ENCODE assay signal across 23 cellular contexts in genomic region chr5:57900356-57900944, GRCh38.
DNase-seq lines count a peak whose midpoint lies in the region; ATAC-seq, FAIRE-seq and TF ChIP-seq lines count a peak whose summit lies in the region.
"Had no signal": no experiment of that assay in that cellular context is flagged by ENCODE, and none has a peak within 500 bp of the region (broad histone marks: within the 10 kb centered on the region; RNA-seq: fewer than 3 reads in every experiment).

No MANE protein-coding gene starts in this region.

- ATAC-seq in left lung: peak; percentile 71
- ATAC-seq in GM18511 (IDR thresholded peaks at IDR 0.05; ENCODE audit: unreplicated experiment): no peak
- ATAC-seq: left lobe of liver; natural killer cell; PC-3; right lobe of liver; stimulated activated naive CD8-positive, alpha-beta T cell treated with anti-CD3 and anti-CD28 coated beads, Interleukin-15, Interleukin-2, amounts not matched to agents 100 U/mL and 50 U/mL, for 24 hours; T-helper 17 cell had no signal

- H2AFZ ChIP-seq in PC-9: no peak overlapping the region
- no peak overlapping the region for H2AFZ ChIP-seq in astrocyte (ENCODE audit: low read depth, low read length)

- H3K27me3 Mint-ChIP-seq in astrocyte (ENCODE audit: low read depth, unreplicated experiment): no peaks in the 10 kb centered on the region
- no peaks in the 10 kb centered on the region for H3K27me3 Mint-ChIP-seq in type B pancreatic cell
- H3K27me3 Mint-ChIP-seq: CD4-positive, alpha-beta T cell had no signal

- H3K27me3 ChIP-seq in PC-9 (ENCODE audit: insufficient read depth, low read depth) (no peaks in the 10 kb centered on the region), astrocyte (ENCODE audit: insufficient read depth, low read length) (no peaks in the 10 kb centered on the region), left lung (no peaks in the 10 kb centered on the region)
- H3K27me3 ChIP-seq: ascending aorta, ovary, right lobe of liver had no signal

- no peak overlapping the region for H3K4me3 ChIP-seq in PC-9
- H3K4me3 ChIP-seq in astrocyte (ENCODE audit: insufficient read depth, low read depth, low read length): no peak overlapping the region
- no peak overlapping the region for H3K4me3 ChIP-seq in left lung
- H3K4me3 ChIP-seq: ascending aorta, ovary, right lobe of liver had no signal

- H3K4me1 ChIP-seq in PC-9 (replicated peaks; ENCODE audit: insufficient read depth) (0 out of 2 replicates have a peak, but pooled peaks cover 6% of the 10 kb centered on the region), astrocyte (ENCODE audit: insufficient read depth, low read length) (no peaks in the 10 kb centered on the region), left lung (no peaks in the 10 kb centered on the region)
- H3K4me1 ChIP-seq: ascending aorta, right lobe of liver had no signal

- H3F3A ChIP-seq in PC-9 (ENCODE audit: insufficient read depth, low read depth): no peaks in the 10 kb centered on the region

- peaks cover 2% of the 10 kb centered on the region for H3K9me3 Mint-ChIP-seq in astrocyte (ENCODE audit: unreplicated experiment)
- peaks cover 4% of the 10 kb centered on the region for H3K9me3 Mint-ChIP-seq in type B pancreatic cell
- H3K9me3 Mint-ChIP-seq: activated CD4-positive, alpha-beta T cell treated with anti-CD3 and anti-CD28 coated beads, Interleukin-2, amount 10 ng/mL, durations not matched to agents 24 days and 14 days; activated naive CD4-positive, alpha-beta T cell treated with anti-CD3 and anti-CD28 coated beads, Interleukin-2, amount 50 U/mL, for 24 hours; activated T-helper 1 cell treated with anti-CD3 and anti-CD28 coated beads, Interleukin-12 subunit alpha, Interleukin-12 subunit beta, Interleukin-2, Interleukin-4 antibody, amounts not matched to agents 30 ng/mL and 10 ng/mL and 1 ng/mL, durations not matched to agents 14 hours and 24 hours and 36 hours; CD4-positive, alpha-beta T cell; natural killer cell had no signal

- 0 out of 2 replicates have a peak overlapping the region, but pooled peaks have one; percentile 13 for H3K27ac ChIP-seq in PC-9
- H3K27ac ChIP-seq in astrocyte (ENCODE audit: low read depth, low read length): no peak overlapping the region
- H3K27ac ChIP-seq in left lung: no peak overlapping the region
- H3K27ac ChIP-seq: ascending aorta, ovary, right lobe of liver, VCaP had no signal

- H3K4me3 Mint-ChIP-seq in astrocyte (ENCODE audit: unreplicated experiment): no peak overlapping the region
- H3K4me3 Mint-ChIP-seq in type B pancreatic cell: no peak overlapping the region
- H3K4me3 Mint-ChIP-seq: activated CD4-positive, alpha-beta T cell treated with anti-CD3 and anti-CD28 coated beads, Interleukin-2, amount 10 ng/mL, durations not matched to agents 24 days and 14 days; activated naive CD4-positive, alpha-beta T cell treated with anti-CD3 and anti-CD28 coated beads, Interleukin-2, amount 50 U/mL, for 24 hours; activated T-helper 1 cell treated with anti-CD3 and anti-CD28 coated beads, Interleukin-12 subunit alpha, Interleukin-12 subunit beta, Interleukin-2, Interleukin-4 antibody, amounts not matched to agents 30 ng/mL and 10 ng/mL and 1 ng/mL, durations not matched to agents 14 hours and 24 hours and 36 hours; CD4-positive, alpha-beta T cell; natural killer cell; T-helper 17 cell had no signal

- H3K27ac Mint-ChIP-seq in astrocyte (ENCODE audit: unreplicated experiment) (no peak overlapping the region), type B pancreatic cell (peak overlapping the region; percentile 72)
- H3K27ac Mint-ChIP-seq: activated CD4-positive, alpha-beta T cell treated with anti-CD3 and anti-CD28 coated beads, Interleukin-2, amount 10 ng/mL, durations not matched to agents 24 days and 14 days; activated naive CD4-positive, alpha-beta T cell treated with anti-CD3 and anti-CD28 coated beads, Interleukin-2, amount 50 U/mL, for 24 hours; activated T-helper 1 cell treated with anti-CD3 and anti-CD28 coated beads, Interleukin-12 subunit alpha, Interleukin-12 subunit beta, Interleukin-2, Interleukin-4 antibody, amounts not matched to agents 30 ng/mL and 10 ng/mL and 1 ng/mL, durations not matched to agents 14 hours and 24 hours and 36 hours; CD4-positive, alpha-beta T cell; natural killer cell; T-helper 17 cell had no signal

- H4K20me1 ChIP-seq in PC-9 (ENCODE audit: insufficient read depth) (no peaks in the 10 kb centered on the region), astrocyte (ENCODE audit: insufficient read depth, low read length) (no peaks in the 10 kb centered on the region)

- H3K36me3 Mint-ChIP-seq in astrocyte (ENCODE audit: low read depth, unreplicated experiment): no peaks in the 10 kb centered on the region
- no peaks in the 10 kb centered on the region for H3K36me3 Mint-ChIP-seq in type B pancreatic cell
- H3K36me3 Mint-ChIP-seq: activated naive CD4-positive, alpha-beta T cell treated with anti-CD3 and anti-CD28 coated beads, Interleukin-2, amount 50 U/mL, for 24 hours; natural killer cell had no signal

- CTCF ChIA-PET in PC-9 (lab: Charles Lee): interaction anchor here (0.5 to 0.6 kb wide), 3 partner anchors 9 to 563 kb away, joined by 3 to 5 read pairs (median 4); no protein-coding TSS in a partner anchor

- no peaks in the 10 kb centered on the region for H3K79me2 ChIP-seq in PC-9 (ENCODE audit: low read depth)
- no peaks in the 10 kb centered on the region for H3K79me2 ChIP-seq in astrocyte (ENCODE audit: insufficient read depth, low read length)

- H3K4me1 Mint-ChIP-seq in astrocyte (ENCODE audit: low read depth, unreplicated experiment) (peaks cover 6% of the 10 kb centered on the region), type B pancreatic cell (ENCODE audit: unreplicated experiment) (peaks cover 26% of the 10 kb centered on the region)
- H3K4me1 Mint-ChIP-seq: activated CD4-positive, alpha-beta T cell treated with anti-CD3 and anti-CD28 coated beads, Interleukin-2, amount 10 ng/mL, durations not matched to agents 24 days and 14 days; activated naive CD4-positive, alpha-beta T cell treated with anti-CD3 and anti-CD28 coated beads, Interleukin-2, amount 50 U/mL, for 24 hours; natural killer cell had no signal

- intact Hi-C loops in PC-9 (cut with micrococcal nuclease; ENCODE audit: unreplicated experiment): no loop called here
- intact Hi-C loops in left lung (cut with DNase I): no loop called here

- H3K4me2 ChIP-seq in PC-9 (no peak overlapping the region), astrocyte (ENCODE audit: low read length) (no peak overlapping the region)

- peaks cover 7% of the 10 kb centered on the region; the same call in 1 of the 2 replicates for H3K9me3 ChIP-seq in PC-9 (ENCODE audit: insufficient read depth, low read depth)
- H3K9me3 ChIP-seq in astrocyte (ENCODE audit: insufficient read depth, low read depth, low read length): no peaks in the 10 kb centered on the region
- H3K9me3 ChIP-seq in left lung: no peaks in the 10 kb centered on the region
- H3K9me3 ChIP-seq: ascending aorta, ovary, right lobe of liver had no signal

- no peaks in the 10 kb centered on the region for H3K36me3 ChIP-seq in PC-9 (ENCODE audit: low read depth)
- no peaks in the 10 kb centered on the region for H3K36me3 ChIP-seq in astrocyte (ENCODE audit: insufficient read depth, low read length)
- no peaks in the 10 kb centered on the region for H3K36me3 ChIP-seq in left lung
- H3K36me3 ChIP-seq: ascending aorta, ovary, right lobe of liver had no signal

- POLR2A ChIA-PET in PC-9 (lab: Charles Lee; ENCODE audit: unreplicated experiment): interaction anchor here (0.6 to 0.9 kb wide), 4 partner anchors 12 to 438 kb away, joined by 3 to 6 read pairs (median 4); no protein-coding TSS in a partner anchor

- H3K9me2 ChIP-seq in PC-9 (ENCODE audit: insufficient read depth): no peaks in the 10 kb centered on the region

- BruUV-seq in PC-9 (replicated peaks; lab: Mats Ljungman, UMichigan): no TSS peak

- no peak overlapping the region for H3K9ac ChIP-seq in astrocyte (ENCODE audit: low read length)

- DNase-seq in PC-9 (peak in 1 of 2 experiments; percentile 47), astrocyte (ENCODE audit: low read depth) (peak; percentile 18), left lung (no peak), type B pancreatic cell (ENCODE audit: extremely low spot score, unreplicated experiment) (no peak), MV-4-11 (lab: John Stamatoyannopoulos, UW) (no peak), dermis blood vessel endothelial cell (no peak)
- DNase-seq: activated CD4-positive, alpha-beta T cell treated with anti-CD3 and anti-CD28 coated beads, Interleukin-2, amount 10 ng/mL, durations not matched to agents 24 days and 14 days; CD4-positive, alpha-beta T cell; cerebellar nuclear complex; DMS 273 treated with DMSO at 0.1 percent for 48 hours; effector CD4-positive, alpha-beta T cell; natural killer cell; ovary; PC-3; right lobe of liver; stimulated activated naive CD8-positive, alpha-beta T cell treated with anti-CD3 and anti-CD28 coated beads, Interleukin-15, Interleukin-2, amounts not matched to agents 100 U/mL and 50 U/mL, for 24 hours; T-helper 17 cell had no signal

- peak; percentile 45 for FAIRE-seq in astrocyte (lab: Jason Lieb, UNC)

- TF ChIP-seq CTCF in PC-9 (conservative IDR thresholded peaks at IDR 0.05) (no peak), astrocyte (IDR thresholded peaks at IDR 0.05; ENCODE audit: insufficient read depth, low read depth, low read length) (no peak), left lung (IDR thresholded peaks at IDR 0.05) (no peak), type B pancreatic cell (conservative IDR thresholded peaks at IDR 0.05) (no peak)
